ENCODE assay signal across 10 cellular contexts in genomic region chr4:921830-922331, GRCh38. TPM values are rescaled to one million over a fixed set of nuclear protein-coding genes. Genes with fewer than 3 reads are reported as not detected.
A peak's percentile ranks its signal among the peaks of the same experiment; 100 is the strongest.
DNase-seq lines count a peak whose midpoint lies in the region; ATAC-seq and TF ChIP-seq lines count a peak whose summit lies in the region.
"Had no signal": no experiment of that assay in that cellular context is flagged by ENCODE, and none has a peak within 500 bp of the region (broad histone marks: within the 10 kb centered on the region; RNA-seq: fewer than 3 reads in every experiment).

No MANE protein-coding gene starts in this region.

- H3K4me3 Mint-ChIP-seq in T-helper 17 cell (peak overlapping the region; percentile 82), nephron progenitor cell (no peak overlapping the region)
- H3K4me3 Mint-ChIP-seq: activated naive CD4-positive, alpha-beta T cell treated with anti-CD3 and anti-CD28 coated beads, Interleukin-2, amount 50 U/mL, for 24 hours had no signal

- H3K4me1 Mint-ChIP-seq in T-helper 17 cell (peaks cover 52% of the 10 kb centered on the region), nephron progenitor cell (peaks cover 26% of the 10 kb centered on the region)

- peaks cover 17% of the 10 kb centered on the region for H3K9me3 Mint-ChIP-seq in nephron progenitor cell

- H3K36me3 Mint-ChIP-seq in T-helper 17 cell (ENCODE audit: low read depth) (peaks cover 2% of the 10 kb centered on the region), nephron progenitor cell (ENCODE audit: low read depth) (peaks cover 46% of the 10 kb centered on the region)

- ATAC-seq in GM21529 (IDR thresholded peaks at IDR 0.05; ENCODE audit: unreplicated experiment), result peak; percentile 64
- no peak for ATAC-seq in T-helper 17 cell

- peak; percentile 66 for DNase-seq in GM13976 (ENCODE audit: low spot score)
- DNase-seq in T-helper 17 cell, result no peak
- DNase-seq in nephron progenitor cell, result no peak
- DNase-seq in amniotic stem cell (lab: John Stamatoyannopoulos, UW), result no peak
- DNase-seq in NCI-H1694 (lab: John Stamatoyannopoulos, UW), result no peak
- no peak for DNase-seq in cerebellar nuclear complex (lab: John Stamatoyannopoulos, UW)
- DNase-seq: NCI-H1436 treated with DMSO at 0.1 percent for 48 hours had no signal

- TF ChIP-seq CTCF in GM13976 (IDR thresholded peaks at IDR 0.05; ENCODE audit: borderline replicate concordance, control extremely low read depth, extremely low read depth, insufficient read depth, missing control alignments), result no peak
- TF ChIP-seq CTCF in nephron progenitor cell (IDR thresholded peaks at IDR 0.05), result no peak

- in situ Hi-C loops in GM13976 (cut with MboI; ENCODE audit: low sequenced_read_pairs, unreplicated experiment), result no loop called here

- H3K27me3 Mint-ChIP-seq in T-helper 17 cell, result no peaks in the 10 kb centered on the region
- no peaks in the 10 kb centered on the region for H3K27me3 Mint-ChIP-seq in nephron progenitor cell (ENCODE audit: low read depth, poor library complexity)
- H3K27me3 Mint-ChIP-seq: activated naive CD4-positive, alpha-beta T cell treated with anti-CD3 and anti-CD28 coated beads, Interleukin-2, amount 50 U/mL, for 24 hours had no signal

- H3K27ac Mint-ChIP-seq in T-helper 17 cell, result peak overlapping the region; percentile 92
- H3K27ac Mint-ChIP-seq in nephron progenitor cell, result peak overlapping the region; percentile 41

- H3K9me3 ChIP-seq in T-helper 17 cell (ENCODE audit: control insufficient read depth, low read length, poor library complexity, severe bottlenecking), result no peaks in the 10 kb centered on the region
- H3K9me3 ChIP-seq: tibial artery had no signal

RNA-seq across cellular contexts. Expression of gene GAK, which starts 10.2 kb away (rescaled TPM):
- 100 to 1,000 TPM; 192 to 215 TPM for total RNA-seq in T-helper 17 cell

RNA-seq across cellular contexts. Expression of gene TMEM175, which starts 10.4 kb away (rescaled TPM):
- 10 to 100 TPM; 36.9 to 43.6 TPM for total RNA-seq in T-helper 17 cell

RNA-seq across cellular contexts. Expression of gene DGKQ, which starts 51.5 kb away (rescaled TPM):
- total RNA-seq in T-helper 17 cell, result 10 to 100 TPM; 13.5 to 14.4 TPM
